In genomic region chr12:9796916-9797315, GRCh38 we compare ENCODE assay signal across 19 cellular contexts. TPM values are rescaled to one million over a fixed set of nuclear protein-coding genes. Genes with fewer than 3 reads are reported as not detected.
DNase-seq lines count a peak whose midpoint lies in the region; ATAC-seq, FAIRE-seq and TF ChIP-seq lines count a peak whose summit lies in the region.
"Had no signal": no experiment of that assay in that cellular context is flagged by ENCODE, and none has a peak within 500 bp of the region (broad histone marks: within the 10 kb centered on the region; RNA-seq: fewer than 3 reads in every experiment).

No MANE protein-coding gene starts in this region.

- intact Hi-C loops in activated naive CD4-positive, alpha-beta T cell treated with anti-CD3 and anti-CD28 coated beads for 36 hours (cut with micrococcal nuclease): loop anchor here (1.0 to 10.0 kb wide), 3 partner anchors 130 to 552 kb away; no protein-coding TSS in a partner anchor
- intact Hi-C loops in PC-3 (cut with micrococcal nuclease) (loop anchor here (2.0 kb wide), 1 partner anchor 162 kb away; no protein-coding TSS in a partner anchor), K562 (cut with micrococcal nuclease) (loop anchor here (5.0 kb wide), 1 partner anchor 165 kb away; no protein-coding TSS in a partner anchor), pancreas (cut with DNase I) (no loop called here)

- no peak for TF ChIP-seq POLR2A in K562 (conservative IDR thresholded peaks at IDR 0.05)

- in situ Hi-C loops in K562 (cut with MboI): loop anchor here (5.0 kb wide), 1 partner anchor 45 kb away; no protein-coding TSS in a partner anchor

- H3K27me3 ChIP-seq in PC-3 (ENCODE audit: low read length) (no peaks in the 10 kb centered on the region), K562 (ENCODE audit: control insufficient read depth in 2 of 2, insufficient read depth in 2 of 2, low read length in 2 of 2) (no peaks in the 10 kb centered on the region), pancreas (no peaks in the 10 kb centered on the region)
- H3K27me3 ChIP-seq: stomach had no signal

- H4K20me1 ChIP-seq in PC-3 (ENCODE audit: low read length): no peaks in the 10 kb centered on the region
- no peaks in the 10 kb centered on the region for H4K20me1 ChIP-seq in K562 (replicated peaks; ENCODE audit: control insufficient read depth, insufficient read depth, low read length)

- no peaks in the 10 kb centered on the region for H3K9me2 ChIP-seq in PC-3 (replicated peaks; ENCODE audit: low read length)

- CTCF ChIA-PET in activated naive CD4-positive, alpha-beta T cell treated with anti-CD3 and anti-CD28 coated beads for 36 hours (lab: Charles Lee): interaction anchor here (1.0 to 10.4 kb wide), 14 partner anchors 9 to 343 kb away, joined by 3 to 537 read pairs (median 4); partner anchors contain the start of genes CD69 and CLEC2B
- CTCF ChIA-PET in PC-3 (lab: Charles Lee) (interaction anchor here (0.6 kb wide), 1 partner anchor 585 kb away, joined by 3 read pairs; no protein-coding TSS in a partner anchor), K562 (lab: Yijun Ruan, JAX; ENCODE audit: low intra/inter-chr PET ratio) (interaction anchor here (0.6 to 5.8 kb wide), 2 partner anchors 28 to 47 kb away, joined by 3 to 71 read pairs; no protein-coding TSS in a partner anchor)

- FAIRE-seq in K562 (lab: Jason Lieb, UNC) (no peak), pancreas (lab: Jason Lieb, UNC) (no peak)

- H3K4me2 ChIP-seq in PC-3 (ENCODE audit: low read length): 0 out of 2 replicates have a peak overlapping the region, but pooled peaks have one; percentile 21
- peak overlapping the region; percentile 40; the same call in 1 of the 2 replicates for H3K4me2 ChIP-seq in K562 (ENCODE audit: insufficient read depth, low read length)

- no TSS peak for BruUV-seq in PC-3 (replicated peaks; lab: Mats Ljungman, UMichigan)
- no TSS peak for BruUV-seq in K562 (replicated peaks; lab: Mats Ljungman, UMichigan)

- H3K27me3 Mint-ChIP-seq in activated naive CD4-positive, alpha-beta T cell treated with anti-CD3 and anti-CD28 coated beads for 36 hours (ENCODE audit: low read depth): no peaks in the 10 kb centered on the region
- H3K27me3 Mint-ChIP-seq in stimulated activated naive CD8-positive, alpha-beta T cell treated with anti-CD3 and anti-CD28 coated beads, Interleukin-15, amount 100 ng/mL, for 72 hours: no peaks in the 10 kb centered on the region

- H3K9me3 Mint-ChIP-seq in activated naive CD4-positive, alpha-beta T cell treated with anti-CD3 and anti-CD28 coated beads for 36 hours: no peaks in the 10 kb centered on the region
- no peaks in the 10 kb centered on the region for H3K9me3 Mint-ChIP-seq in stimulated activated naive CD8-positive, alpha-beta T cell treated with anti-CD3 and anti-CD28 coated beads, Interleukin-15, amount 100 ng/mL, for 72 hours

- no peak overlapping the region for H3K9ac ChIP-seq in PC-3 (ENCODE audit: low read length)
- H3K9ac ChIP-seq in K562 (ENCODE audit: insufficient read depth in 1 of 2, low read depth in 2 of 2, low read length in 2 of 2): peak overlapping the region in 1 of 2 experiments; percentile 49; a peak in 2 of 4 replicates

- 4% methylated on average over 5 of the region's 5 CpGs for whole genome bisulfite sequencing in K562 (ENCODE audit: insufficient coverage, low coverage, missing lambda C conversion rate)
- 71 to 78% methylated on average over 5 of the region's 5 CpGs for WGBS in pancreas, 2 donors

- H3K27ac Mint-ChIP-seq in activated naive CD4-positive, alpha-beta T cell treated with anti-CD3 and anti-CD28 coated beads for 36 hours: peak overlapping the region; percentile 98
- peak overlapping the region; percentile 74 to 99 for H3K27ac Mint-ChIP-seq in stimulated activated naive CD8-positive, alpha-beta T cell treated with anti-CD3 and anti-CD28 coated beads, Interleukin-15, amount 100 ng/mL, for 72 hours

- no peak for TF ChIP-seq EP300 in K562 (IDR thresholded peaks at IDR 0.05; ENCODE audit: low read length)

- DNase-seq in activated naive CD4-positive, alpha-beta T cell treated with anti-CD3 and anti-CD28 coated beads for 36 hours: no peak
- no peak for DNase-seq in activated naive CD4-positive, alpha-beta T cell treated with anti-CD3 and anti-CD28 coated beads, Interleukin-2, amount 50 U/mL, for 16 hours
- no peak for DNase-seq in PC-3
- peak in 1 of 4 experiments; percentile 17 for DNase-seq in K562 (ENCODE audit: extremely low read depth in 1 of 4, low spot score in 3 of 4)
- no peak for DNase-seq in stimulated activated naive CD8-positive, alpha-beta T cell treated with anti-CD3 and anti-CD28 coated beads, Interleukin-15, amount 100 ng/mL, for 72 hours
- DNase-seq in pancreas: no peak
- DNase-seq in NCI-H748 (lab: John Stamatoyannopoulos, UW; ENCODE audit: unreplicated experiment): no peak
- DNase-seq in anterior cingulate cortex (lab: John Stamatoyannopoulos, UW): no peak
- DNase-seq: amniotic stem cell, DMS53, head of caudate nucleus, Kasumi-1, NCI-H1694, NCI-H524, RPMI8226, stomach had no signal

- POLR2A ChIA-PET in PC-3 (lab: Charles Lee; ENCODE audit: unreplicated experiment) (interaction anchor here (0.6 kb wide), 1 partner anchor 588 kb away, joined by 5 read pairs; no protein-coding TSS in a partner anchor), K562 (lab: Yijun Ruan, JAX) (interaction anchor here (0.5 to 0.9 kb wide), 2 partner anchors 39 to 41 kb away, joined by 3 read pairs; no protein-coding TSS in a partner anchor)

- no peak overlapping the region for H2AFZ ChIP-seq in PC-3 (ENCODE audit: low read length)
- peak overlapping the region; percentile 91 for H2AFZ ChIP-seq in K562 (ENCODE audit: low read depth, low read length)

- TF ChIP-seq CTCF in PC-3 (conservative IDR thresholded peaks at IDR 0.05; ENCODE audit: low read depth, low read length) (no peak), K562 (IDR thresholded peaks at IDR 0.05 in 2 of 3, conservative IDR thresholded peaks at IDR 0.05 in 1 of 3; ENCODE audit: insufficient read depth in 2 of 3, low read depth in 1 of 3, low read length in 3 of 3) (no peak), pancreas (IDR thresholded peaks at IDR 0.05) (no peak)

- no peak overlapping the region for H3K4me3 ChIP-seq in PC-3 (ENCODE audit: low read length)
- H3K4me3 ChIP-seq in K562: no peak overlapping the region
- no peak overlapping the region for H3K4me3 ChIP-seq in pancreas
- H3K4me3 ChIP-seq: skin epidermis, stomach had no signal

- H3K9me3 ChIP-seq in PC-3 (ENCODE audit: low read length) (no peaks in the 10 kb centered on the region), K562 (replicated peaks; ENCODE audit: control insufficient read depth, insufficient read depth, low read depth, low read length) (no peaks in the 10 kb centered on the region), pancreas (no peaks in the 10 kb centered on the region)
- H3K9me3 ChIP-seq: stomach had no signal

- H3K79me2 ChIP-seq in PC-3 (ENCODE audit: low read length): no peaks in the 10 kb centered on the region
- H3K79me2 ChIP-seq in K562 (ENCODE audit: control insufficient read depth, insufficient read depth, low read length): peaks cover 3% of the 10 kb centered on the region; the same call in 1 of the 3 replicates

- no peaks in the 10 kb centered on the region for H3K36me3 Mint-ChIP-seq in activated naive CD4-positive, alpha-beta T cell treated with anti-CD3 and anti-CD28 coated beads for 36 hours (ENCODE audit: low read depth)

- H3K36me3 ChIP-seq in PC-3 (ENCODE audit: low read depth, low read length) (no peaks in the 10 kb centered on the region), K562 (ENCODE audit: control insufficient read depth, insufficient read depth, low read length) (no peaks in the 10 kb centered on the region), pancreas (no peaks in the 10 kb centered on the region)
- H3K36me3 ChIP-seq: stomach had no signal

- TF ChIP-seq RAD21 in K562 (CRISPR knock-in tag; conservative IDR thresholded peaks at IDR 0.05 in 1 of 2, IDR thresholded peaks at IDR 0.05 in 1 of 2): no peak

- H3K4me1 Mint-ChIP-seq in activated naive CD4-positive, alpha-beta T cell treated with anti-CD3 and anti-CD28 coated beads for 36 hours (ENCODE audit: low read depth): peaks cover 50% of the 10 kb centered on the region
- H3K4me1 Mint-ChIP-seq in stimulated activated naive CD8-positive, alpha-beta T cell treated with anti-CD3 and anti-CD28 coated beads, Interleukin-15, amount 100 ng/mL, for 72 hours: peaks cover 54% of the 10 kb centered on the region

- no peaks in the 10 kb centered on the region for H3K9me1 ChIP-seq in K562 (ENCODE audit: control insufficient read depth, insufficient read depth, low read length)

- H3K4me1 ChIP-seq in PC-3 (ENCODE audit: insufficient read depth, low read length) (peaks cover 40% of the 10 kb centered on the region), K562 (replicated peaks in 1 of 2; ENCODE audit: control insufficient read depth in 2 of 2, insufficient read depth in 2 of 2, low read length in 2 of 2) (peaks cover 0 to 17% of the 10 kb centered on the region in 2 experiments; a peak in 2 of 5 replicates), pancreas (no peaks in the 10 kb centered on the region)

- H3F3A ChIP-seq in PC-3 (ENCODE audit: low read length, unreplicated experiment): no peaks in the 10 kb centered on the region

- H3K27ac ChIP-seq in PC-3 (ENCODE audit: low read length): no peak overlapping the region
- peak overlapping the region; percentile 64; the same call in 2 of the 3 replicates for H3K27ac ChIP-seq in K562 (ENCODE audit: extremely low read depth, low read depth, low read length)
- no peak overlapping the region for H3K27ac ChIP-seq in pancreas
- H3K27ac ChIP-seq: epithelial cell of prostate, skin epidermis, stomach had no signal

- ATAC-seq in PC-3 (no peak), K562 (no peak), pancreas (no peak)
- no peak for ATAC-seq in stimulated activated naive CD8-positive, alpha-beta T cell treated with anti-CD3 and anti-CD28 coated beads, Interleukin-15, amount 100 ng/mL, for 72 hours

- peak overlapping the region; percentile 77 for H3K4me3 Mint-ChIP-seq in activated naive CD4-positive, alpha-beta T cell treated with anti-CD3 and anti-CD28 coated beads for 36 hours
- peak overlapping the region; percentile 60 to 79 for H3K4me3 Mint-ChIP-seq in stimulated activated naive CD8-positive, alpha-beta T cell treated with anti-CD3 and anti-CD28 coated beads, Interleukin-15, amount 100 ng/mL, for 72 hours

RNA-seq across cellular contexts. Expression of gene KLRF1, which starts 30.4 kb away (rescaled TPM):
- not detected for total RNA-seq in activated naive CD4-positive, alpha-beta T cell treated with anti-CD3 and anti-CD28 coated beads for 36 hours
- total RNA-seq in PC-3 (2014; rRNA removed) (not detected in 2 replicates), K562 (2014; rRNA removed) (0.24 and 0.77 TPM in 2 replicates), K562 (2014; rRNA removed; fragmentation: Illumina TruSeq; extraction: Trizol) (0.99 and 1.1 TPM in 2 replicates), K562 (2015; rRNA removed; fragmentation: Illumina TruSeq; extraction: Trizol) (0.90 and 1.1 TPM in 2 replicates), K562 (2021) (0.72 and 1.3 TPM in 2 replicates), pancreas (under 1 TPM in 5 of 6 donors, not detected in 1; 0.28 to 0.76 (median 0.35) TPM)
- total RNA-seq in K562 (2011; cell fraction: chromatin; rRNA removed; ENCODE audit: low replicate concordance): 0.42 and 1.4 TPM in 2 replicates
- 0.53 TPM in 1 of 2 replicates, not detected in the other for total RNA-seq in K562 (2011; cell fraction: nucleolus; rRNA removed)
- total RNA-seq in K562 (2011; cell fraction: nucleoplasm; rRNA removed): 2.4 TPM in 1 of 2 replicates, not detected in the other
- polyA plus RNA-seq in K562 (2011; rRNA removed) (1.1 and 1.3 TPM in 2 replicates), K562 (2014; fragmentation: Illumina TruSeq; extraction: Trizol) (1.00 and 1.3 TPM in 2 replicates), K562 (2014; fragmentation: Nextera tagmentation; extraction: Ambion mirVana) (under 1 TPM; 0.48 to 0.53 TPM), K562 (2014; rRNA removed) (1.8 and 2.1 TPM in 2 replicates), pancreas (1 to 10 TPM in 1 of 2 donors, under 1 TPM in 1; 0.84 to 2.1 TPM)
- 0.71 TPM in 1 of 2 replicates, not detected in the other for polyA plus RNA-seq in K562 (2011; cell fraction: cytosol; rRNA removed)
- 0.55 and 2.5 TPM in 2 replicates for polyA plus RNA-seq in K562 (2011; cell fraction: nucleus; rRNA removed)
- polyA plus RNA-seq in K562 (2012): 1.0 and 1.1 TPM in 2 replicates
- 0.21 and 0.36 TPM in 2 replicates for polyA minus RNA-seq in K562 (2011; rRNA and poly(A)+ RNA removed)
- not detected in 2 replicates for polyA minus RNA-seq in K562 (2011; cell fraction: cytosol; rRNA and poly(A)+ RNA removed)
- 0.78 TPM in 1 of 2 replicates, not detected in the other for polyA minus RNA-seq in K562 (2011; cell fraction: nucleus; rRNA and poly(A)+ RNA removed)
- total RNA-seq: osteoblast had no signal

RNA-seq across cellular contexts. Expression of gene CD69, which starts 36.2 kb away (rescaled TPM):
- total RNA-seq in activated naive CD4-positive, alpha-beta T cell treated with anti-CD3 and anti-CD28 coated beads for 36 hours: 100 to 1,000 TPM; 150 to 153 TPM
- total RNA-seq in PC-3 (2014; rRNA removed) (0.75 TPM in 1 of 2 replicates, not detected in the other), K562 (2014; rRNA removed) (28.0 and 30.1 TPM in 2 replicates), K562 (2014; rRNA removed; fragmentation: Illumina TruSeq; extraction: Trizol) (68.9 and 77.6 TPM in 2 replicates), K562 (2015; rRNA removed; fragmentation: Illumina TruSeq; extraction: Trizol) (8.8 and 11.7 TPM in 2 replicates), K562 (2021) (38.3 and 45.9 TPM in 2 replicates), pancreas (1 to 10 TPM in 2 of 6 donors, under 1 TPM in 4; 0.12 to 1.9 (median 0.76) TPM)
- 70.8 and 196 TPM in 2 replicates for total RNA-seq in K562 (2011; cell fraction: chromatin; rRNA removed; ENCODE audit: low replicate concordance)
- total RNA-seq in K562 (2011; cell fraction: nucleolus; rRNA removed): 41.4 and 48.8 TPM in 2 replicates
- 83.1 and 113 TPM in 2 replicates for total RNA-seq in K562 (2011; cell fraction: nucleoplasm; rRNA removed)
- polyA plus RNA-seq in K562 (2011; rRNA removed) (57.1 and 76.4 TPM in 2 replicates), K562 (2014; fragmentation: Illumina TruSeq; extraction: Trizol) (38.7 and 54.4 TPM in 2 replicates), K562 (2014; fragmentation: Nextera tagmentation; extraction: Ambion mirVana) (100 to 1,000 TPM; 160 to 243 TPM), K562 (2014; rRNA removed) (52.2 and 66.0 TPM in 2 replicates), pancreas (under 1 TPM; 0.23 to 0.31 TPM)
- 10.3 and 25.7 TPM in 2 replicates for polyA plus RNA-seq in K562 (2011; cell fraction: cytosol; rRNA removed)
- 47.5 and 89.0 TPM in 2 replicates for polyA plus RNA-seq in K562 (2011; cell fraction: nucleus; rRNA removed)
- polyA plus RNA-seq in K562 (2012): 43.7 and 113 TPM in 2 replicates
- polyA minus RNA-seq in K562 (2011; rRNA and poly(A)+ RNA removed): 92.1 and 154 TPM in 2 replicates
- 13.4 and 19.7 TPM in 2 replicates for polyA minus RNA-seq in K562 (2011; cell fraction: cytosol; rRNA and poly(A)+ RNA removed)
- polyA minus RNA-seq in K562 (2011; cell fraction: nucleus; rRNA and poly(A)+ RNA removed): 86.0 and 194 TPM in 2 replicates
- total RNA-seq: osteoblast had no signal

Comparison
In these comparisons a context has a peak if more than half of its experiments do, and no peak if none do; other contexts are left out.
1. intact Hi-C loops: an anchor here in activated naive CD4-positive, alpha-beta T cell treated with anti-CD3 and anti-CD28 coated beads for 36 hours (1.0 to 10.0 kb wide), PC-3 (2.0 kb wide) and K562 (5.0 kb wide); none called in pancreas.